ENCODE assay signal across 8 cellular contexts in the genomic region with DNA sequence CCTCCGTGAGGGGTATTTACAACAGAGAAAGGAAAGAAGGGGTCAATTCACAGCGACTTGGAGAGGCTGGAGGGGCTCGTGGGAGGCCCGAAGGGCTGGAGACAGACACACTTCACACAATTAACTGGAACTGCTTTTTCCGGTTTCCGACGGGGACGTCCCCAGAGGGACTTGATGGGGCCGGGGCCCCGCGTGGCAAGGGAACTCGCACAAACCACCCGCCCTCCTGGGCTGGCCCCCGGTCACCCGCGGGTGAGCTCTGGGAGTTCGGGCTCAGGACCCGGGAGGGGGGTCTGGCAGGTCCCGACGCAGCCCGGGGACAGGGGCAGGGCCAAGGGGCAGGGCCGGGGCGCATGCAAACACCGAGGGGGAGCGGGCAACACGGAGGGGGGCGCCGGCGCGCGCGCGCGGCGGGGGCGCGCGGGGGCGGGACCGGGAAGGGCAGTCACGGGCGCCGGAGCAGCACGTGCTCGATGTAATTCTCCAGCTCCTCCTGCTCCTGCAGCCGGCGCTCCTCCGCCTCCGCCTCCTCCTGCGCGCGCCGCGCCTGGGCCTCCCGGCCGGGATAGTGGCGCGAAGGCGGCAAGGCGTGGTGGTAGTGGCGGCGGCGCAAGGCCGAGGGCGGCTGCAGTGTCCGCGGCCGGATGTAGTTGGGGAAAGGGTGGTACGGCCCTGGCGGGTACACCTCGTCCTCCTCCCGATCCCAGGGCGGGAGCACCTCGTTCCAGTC. TPM values are rescaled to one million over a fixed set of nuclear protein-coding genes. Genes with fewer than 3 reads are reported as not detected.
DNase-seq lines count a peak whose midpoint lies in the region; ATAC-seq and TF ChIP-seq lines count a peak whose summit lies in the region.

No MANE protein-coding gene starts in this region.

- no peak overlapping the region for H3K9ac ChIP-seq in mesenchymal stem cell (ENCODE audit: low read length)

- H2BK12ac ChIP-seq in mesenchymal stem cell (ENCODE audit: low read length in 2 of 2): no peak overlapping the region

- H3K9me2 ChIP-seq in OCI-LY7 (ENCODE audit: insufficient read depth, low read length): no peaks in the 10 kb centered on the region

- H3K4me1 Mint-ChIP-seq in CD8-positive, alpha-beta memory T cell: peaks cover 21 to 41% (median 22%) of the 10 kb centered on the region in 3 donors

- H3K36me3 ChIP-seq in CD8-positive, alpha-beta memory T cell (ENCODE audit: insufficient read depth, low read length): no peaks in the 10 kb centered on the region
- H3K36me3 ChIP-seq in OCI-LY7 (ENCODE audit: insufficient read depth, low read length): no peaks in the 10 kb centered on the region
- H3K36me3 ChIP-seq in mesenchymal stem cell (ENCODE audit: control insufficient read depth in 1 of 2, insufficient read depth in 2 of 2, low read depth in 1 of 2, low read length in 2 of 2): peaks cover 35 to 36% of the 10 kb centered on the region in 2 experiments

- POLR2A ChIA-PET in CD8-positive, alpha-beta memory T cell (lab: Charles Lee): no interaction called here
- POLR2A ChIA-PET in OCI-LY7 (lab: Charles Lee): no interaction called here

- H3K4ac ChIP-seq in mesenchymal stem cell (ENCODE audit: low read depth in 1 of 2, low read length in 2 of 2): no peak overlapping the region

- intact Hi-C loops in OCI-LY7 (cut with micrococcal nuclease; ENCODE audit: unreplicated experiment): no loop called here

- no peak overlapping the region for H4K91ac ChIP-seq in mesenchymal stem cell (ENCODE audit: low read length)

- peak overlapping the region in 6 of 7 donors; percentile 55 to 85 (median 62) for H3K4me3 Mint-ChIP-seq in CD8-positive, alpha-beta memory T cell

- H3K27me3 Mint-ChIP-seq in CD8-positive, alpha-beta memory T cell: peaks cover 39 to 40% of the 10 kb centered on the region in 2 donors

- H3K23ac ChIP-seq in mesenchymal stem cell (ENCODE audit: low read length in 2 of 2): no peak overlapping the region

- CTCF ChIA-PET in CD8-positive, alpha-beta memory T cell (lab: Charles Lee): no interaction called here
- CTCF ChIA-PET in OCI-LY7 (lab: Charles Lee; ENCODE audit: unreplicated experiment): interaction anchor here (0.6 kb wide), 1 partner anchor 10 kb away, joined by 3 read pairs; no protein-coding TSS in a partner anchor

- no peak for TF ChIP-seq CTCF in HFF-Myc (IDR thresholded peaks at IDR 0.05; ENCODE audit: low read depth, low read length, missing control alignments)
- TF ChIP-seq CTCF in OCI-LY7 (conservative IDR thresholded peaks at IDR 0.05; ENCODE audit: low read length): no peak

- H3K4me3 ChIP-seq in CD8-positive, alpha-beta memory T cell (ENCODE audit: low read length): no peak overlapping the region
- H3K4me3 ChIP-seq in HFF-Myc (replicated peaks; ENCODE audit: low read depth, low read length) (peak overlapping the region; percentile 54), OCI-LY7 (ENCODE audit: low read depth, low read length, poor library complexity, severe bottlenecking) (peak overlapping the region; percentile 49), mesenchymal stem cell (ENCODE audit: insufficient read depth in 1 of 2, low read depth in 1 of 2, low read length in 2 of 2) (peak overlapping the region in 1 of 2 experiments; percentile 35)

- H3K14ac ChIP-seq in mesenchymal stem cell (ENCODE audit: low read length in 2 of 2): no peak overlapping the region

- no peak overlapping the region for H2BK5ac ChIP-seq in mesenchymal stem cell (ENCODE audit: low read depth, low read length, poor library complexity, severe bottlenecking)

- BruUV-seq in OCI-LY7 (replicated peaks; lab: Mats Ljungman, UMichigan): no TSS peak

- no peak overlapping the region for H2BK120ac ChIP-seq in mesenchymal stem cell (ENCODE audit: low read depth, low read length)

- peaks cover 42% of the 10 kb centered on the region for H3K27me3 ChIP-seq in CD8-positive, alpha-beta memory T cell (ENCODE audit: insufficient read depth, low read length, poor library complexity, severe bottlenecking)
- peaks cover 29 to 43% of the 10 kb centered on the region in 2 experiments for H3K27me3 ChIP-seq in mesenchymal stem cell (ENCODE audit: control insufficient read depth in 1 of 2, insufficient read depth in 1 of 2, low read length in 2 of 2)

- no peak overlapping the region for H4K8ac ChIP-seq in mesenchymal stem cell (ENCODE audit: low read length)

- no peak overlapping the region for H3K27ac ChIP-seq in CD8-positive, alpha-beta memory T cell (ENCODE audit: low read depth, low read length)
- H3K27ac ChIP-seq in OCI-LY7 (ENCODE audit: low read depth, low read length, poor library complexity, severe bottlenecking) (no peak overlapping the region), mesenchymal stem cell (ENCODE audit: low read length, poor library complexity, severe bottlenecking) (no peak overlapping the region)

- H3K79me2 ChIP-seq in OCI-LY7 (ENCODE audit: insufficient read depth, low read depth, low read length): no peaks in the 10 kb centered on the region

- no peak for DNase-seq in CD8-positive, alpha-beta memory T cell
- DNase-seq in HFF-Myc (ENCODE audit: extremely low read depth, low read depth): no peak
- peak; percentile 28 for DNase-seq in OCI-LY7 (ENCODE audit: low spot score)
- peak; percentile 70 for DNase-seq in cerebellar cortex (ENCODE audit: low spot score)
- peak; percentile 52 for DNase-seq in mesenchymal stem cell
- no peak for DNase-seq in superior temporal gyrus (ENCODE audit: extremely low spot score)

- H3K79me1 ChIP-seq in mesenchymal stem cell (replicated peaks; ENCODE audit: low read length, poor library complexity, severe bottlenecking): peaks cover 10% of the 10 kb centered on the region

- WGBS in mesenchymal stem cell: 4% methylated on average over 15 of the region's 74 CpGs

- peaks cover 0 to 4% (median 0%) of the 10 kb centered on the region in 5 donors for H3K9me3 Mint-ChIP-seq in CD8-positive, alpha-beta memory T cell

- no peak overlapping the region for H2AFZ ChIP-seq in OCI-LY7 (ENCODE audit: low read length)
- no peak overlapping the region for H2AFZ ChIP-seq in mesenchymal stem cell (ENCODE audit: low read depth, low read length)

- ATAC-seq in GM18867 (IDR thresholded peaks at IDR 0.05; ENCODE audit: unreplicated experiment) (no peak), HG02571 (IDR thresholded peaks at IDR 0.05; ENCODE audit: unreplicated experiment) (no peak)

- no peaks in the 10 kb centered on the region for H4K20me1 ChIP-seq in OCI-LY7 (ENCODE audit: insufficient read depth, low read length)

- peak overlapping the region; percentile 17 for H2BK15ac ChIP-seq in mesenchymal stem cell (ENCODE audit: low read depth, poor library complexity, severe bottlenecking)

- H3K18ac ChIP-seq in mesenchymal stem cell (ENCODE audit: low read depth in 1 of 2, low read length in 2 of 2): no peak overlapping the region

- H3K4me2 ChIP-seq in OCI-LY7 (ENCODE audit: low read length) (peak overlapping the region; percentile 68), mesenchymal stem cell (ENCODE audit: low read length, poor library complexity, severe bottlenecking) (peak overlapping the region; percentile 89)

- H3K36me3 Mint-ChIP-seq in CD8-positive, alpha-beta memory T cell: peaks cover 5 to 18% (median 8%) of the 10 kb centered on the region in 3 donors

- no peaks in the 10 kb centered on the region for H3K9me3 ChIP-seq in CD8-positive, alpha-beta memory T cell (ENCODE audit: low read length)
- H3K9me3 ChIP-seq in OCI-LY7 (ENCODE audit: low read length): no peaks in the 10 kb centered on the region
- no peaks in the 10 kb centered on the region for H3K9me3 ChIP-seq in mesenchymal stem cell (ENCODE audit: control insufficient read depth, low read length)

- H2AK5ac ChIP-seq in mesenchymal stem cell (ENCODE audit: low read length, severe bottlenecking): no peak overlapping the region

- peaks cover 28% of the 10 kb centered on the region for H3K4me1 ChIP-seq in CD8-positive, alpha-beta memory T cell (ENCODE audit: insufficient read depth, low read length)
- H3K4me1 ChIP-seq in OCI-LY7 (ENCODE audit: insufficient read depth, low read length, poor library complexity, severe bottlenecking) (peaks cover 13% of the 10 kb centered on the region), mesenchymal stem cell (ENCODE audit: control insufficient read depth, insufficient read depth, low read depth, low read length) (peaks cover 67% of the 10 kb centered on the region)

- peak overlapping the region in 1 of 8 donors; percentile 43 for H3K27ac Mint-ChIP-seq in CD8-positive, alpha-beta memory T cell

RNA-seq across cellular contexts. Expression of gene VGF, which starts 2.7 kb away (rescaled TPM):
- under 1 TPM; 0.13 to 0.16 TPM for total RNA-seq in CD8-positive, alpha-beta memory T cell
- polyA plus RNA-seq in CD8-positive, alpha-beta memory T cell: not detected
- not detected in 2 replicates for total RNA-seq in OCI-LY7 (2014; rRNA removed; shearing (Covaris generic))
- 1.5 TPM in 2 replicates for total RNA-seq in OCI-LY7 (2022)
- 0.04 TPM for polyA plus RNA-seq in mesenchymal stem cell (2013, experiment 1 of 2)
- 0.05 TPM for polyA plus RNA-seq in mesenchymal stem cell (2013, experiment 2 of 2)

RNA-seq across cellular contexts. Expression of gene AP1S1, which starts 8.4 kb away (rescaled TPM):
- 10 to 100 TPM; 42.6 to 43.6 TPM for total RNA-seq in CD8-positive, alpha-beta memory T cell
- polyA plus RNA-seq in CD8-positive, alpha-beta memory T cell: 4.4 TPM
- total RNA-seq in OCI-LY7 (2014; rRNA removed; shearing (Covaris generic)): 57.9 and 88.0 TPM in 2 replicates
- total RNA-seq in OCI-LY7 (2022): 58.3 and 67.3 TPM in 2 replicates
- 65.9 TPM for polyA plus RNA-seq in mesenchymal stem cell (2013, experiment 1 of 2)
- polyA plus RNA-seq in mesenchymal stem cell (2013, experiment 2 of 2): 64.7 TPM

RNA-seq across cellular contexts. Expression of gene NAT16, which starts 17.4 kb away (rescaled TPM):
- total RNA-seq in CD8-positive, alpha-beta memory T cell: not detected
- not detected for polyA plus RNA-seq in CD8-positive, alpha-beta memory T cell
- 0.22 TPM in 1 of 2 replicates, not detected in the other for total RNA-seq in OCI-LY7 (2014; rRNA removed; shearing (Covaris generic))
- not detected in 2 replicates for total RNA-seq in OCI-LY7 (2022)
- polyA plus RNA-seq in mesenchymal stem cell (2013, experiment 1 of 2): not detected
- polyA plus RNA-seq in mesenchymal stem cell (2013, experiment 2 of 2): not detected

RNA-seq across cellular contexts. Expression of gene SERPINE1, which starts 35.8 kb away (rescaled TPM):
- total RNA-seq in CD8-positive, alpha-beta memory T cell: under 1 TPM; 0.31 to 0.44 TPM
- polyA plus RNA-seq in CD8-positive, alpha-beta memory T cell: not detected
- not detected in 2 replicates for total RNA-seq in OCI-LY7 (2014; rRNA removed; shearing (Covaris generic))
- total RNA-seq in OCI-LY7 (2022): 0.30 and 0.42 TPM in 2 replicates
- 599 TPM for polyA plus RNA-seq in mesenchymal stem cell (2013, experiment 1 of 2)
- polyA plus RNA-seq in mesenchymal stem cell (2013, experiment 2 of 2): 599 TPM

RNA-seq across cellular contexts. Expression of gene MOGAT3, which starts 38.1 kb away (rescaled TPM):
- not detected for total RNA-seq in CD8-positive, alpha-beta memory T cell
- polyA plus RNA-seq in CD8-positive, alpha-beta memory T cell: not detected
- total RNA-seq in OCI-LY7 (2014; rRNA removed; shearing (Covaris generic)): not detected in 2 replicates
- total RNA-seq in OCI-LY7 (2022): not detected in 2 replicates
- not detected for polyA plus RNA-seq in mesenchymal stem cell (2013, experiment 1 of 2)
- not detected for polyA plus RNA-seq in mesenchymal stem cell (2013, experiment 2 of 2)

Comparison
In these comparisons a context has a peak if more than half of its experiments do, and no peak if none do; other contexts are left out.
1. DNase-seq: peak in OCI-LY7 (single experiment), cerebellar cortex (single experiment) and mesenchymal stem cell (single experiment); none in CD8-positive, alpha-beta memory T cell (0 of 5), HFF-Myc (single experiment) and superior temporal gyrus (single experiment).